In the genomic region with DNA sequence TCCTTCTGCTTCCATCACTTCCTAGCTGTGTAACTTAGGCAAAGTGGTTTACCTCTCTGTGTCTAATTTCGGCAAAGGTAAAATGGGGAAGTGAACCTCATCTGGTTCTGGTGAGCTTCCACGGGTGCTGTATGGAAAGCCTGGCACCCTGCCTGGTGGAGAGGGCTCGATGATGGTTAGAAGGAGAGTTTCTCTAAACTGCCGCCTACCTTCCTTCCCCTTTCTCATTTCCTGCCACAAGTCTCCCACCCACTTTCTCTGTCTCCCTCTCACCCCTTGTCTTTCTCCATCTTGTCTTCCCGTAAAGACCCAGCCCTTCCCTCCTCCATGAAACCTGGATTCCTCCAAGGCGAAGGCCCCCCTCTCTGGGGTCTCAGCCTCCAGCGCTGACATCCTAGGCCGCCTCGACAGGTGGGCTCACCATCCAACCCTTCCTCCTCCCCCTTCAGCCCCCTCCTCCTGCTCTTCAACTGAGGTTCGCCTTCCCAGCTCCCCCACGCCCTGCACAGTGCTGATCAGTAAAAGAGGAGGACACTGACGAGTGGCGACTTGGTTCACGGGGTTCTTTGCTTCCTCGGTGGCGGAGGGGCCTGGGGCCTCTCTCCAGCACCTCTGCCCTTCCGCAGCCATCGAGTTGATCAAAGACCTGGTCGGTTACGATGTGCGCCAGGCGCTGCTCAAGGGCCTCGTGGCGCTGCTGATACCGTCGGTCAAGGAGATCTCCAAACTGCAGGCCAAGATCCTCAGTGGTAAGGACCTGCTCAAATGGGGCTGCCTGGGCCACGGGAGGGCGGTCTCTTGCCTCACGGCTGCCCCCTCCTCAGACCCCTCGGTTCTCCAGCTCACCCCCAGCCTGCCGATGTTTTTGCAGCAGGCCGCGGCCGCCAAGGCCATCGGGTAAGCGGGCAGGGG, we compare ENCODE assay signal across 1 cellular context.
TF ChIP-seq lines count a peak whose summit lies in the region.

No MANE protein-coding gene starts in this region.

TF ChIP-seq in HepG2, 621 proteins besides CTCF, POLR2A, EP300 and RAD21:
- no peak for TF ChIP-seq KLF9 (CRISPR knock-in tag; IDR thresholded peaks at IDR 0.05; ENCODE audit: low read depth)
- TF ChIP-seq RERE (CRISPR knock-in tag; IDR thresholded peaks at IDR 0.05; ENCODE audit: low read depth): no peak
- TF ChIP-seq ETV6 (CRISPR knock-in tag; conservative IDR thresholded peaks at IDR 0.05): no peak
- TF ChIP-seq, protein P1, sequence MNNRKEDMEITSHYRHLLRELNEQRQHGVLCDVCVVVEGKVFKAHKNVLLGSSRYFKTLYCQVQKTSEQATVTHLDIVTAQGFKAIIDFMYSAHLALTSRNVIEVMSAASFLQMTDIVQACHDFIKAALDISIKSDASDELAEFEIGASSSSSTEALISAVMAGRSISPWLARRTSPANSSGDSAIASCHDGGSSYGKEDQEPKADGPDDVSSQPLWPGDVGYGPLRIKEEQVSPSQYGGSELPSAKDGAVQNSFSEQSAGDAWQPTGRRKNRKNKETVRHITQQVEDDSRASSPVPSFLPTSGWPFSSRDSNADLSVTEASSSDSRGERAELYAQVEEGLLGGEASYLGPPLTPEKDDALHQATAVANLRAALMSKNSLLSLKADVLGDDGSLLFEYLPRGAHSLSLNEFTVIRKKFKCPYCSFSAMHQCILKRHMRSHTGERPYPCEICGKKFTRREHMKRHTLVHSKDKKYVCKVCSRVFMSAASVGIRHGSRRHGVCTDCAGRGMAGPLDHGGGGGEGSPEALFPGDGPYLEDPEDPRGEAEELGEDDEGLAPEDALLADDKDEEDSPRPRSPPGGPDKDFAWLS (CRISPR knock-in tag; IDR thresholded peaks at IDR 0.05; ENCODE audit: borderline replicate concordance): no peak
- TF ChIP-seq KDM4B (CRISPR knock-in tag; IDR thresholded peaks at IDR 0.05): no peak
